Comparison of ENCODE assay signal across 18 cellular contexts in the genomic region with DNA sequence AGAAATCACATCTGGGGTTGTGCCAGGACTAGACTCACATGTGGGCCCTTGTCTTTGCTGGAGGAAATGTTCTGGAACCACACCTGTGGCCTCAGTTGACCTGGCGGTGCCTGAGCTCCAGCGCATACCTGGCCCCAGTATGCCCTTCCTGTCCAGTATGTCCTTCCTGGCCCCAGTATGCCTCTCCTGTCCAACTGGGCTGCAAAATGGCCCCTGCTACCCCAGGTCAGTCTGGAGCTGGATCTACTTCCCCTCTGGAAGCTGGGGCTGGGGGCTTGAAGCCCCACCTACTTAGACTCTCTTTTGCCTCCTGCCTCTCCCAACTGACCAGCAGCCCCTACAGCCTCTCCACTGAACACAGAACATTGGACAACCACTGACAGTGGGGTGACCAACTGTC. TPM values are rescaled to one million over a fixed set of nuclear protein-coding genes. Genes with fewer than 3 reads are reported as not detected.
"Had no signal": no experiment of that assay in that cellular context is flagged by ENCODE, and none has a peak within 500 bp of the region (broad histone marks: within the 10 kb centered on the region; RNA-seq: fewer than 3 reads in every experiment).

No MANE protein-coding gene starts in this region.

- ATAC-seq: HepG2 had no signal

- DNase-seq: IMR-90, Karpas-422, KG1, MM.1S, NCI-H1092 treated with DMSO at 0.1 percent for 48 hours, NCI-H1436, NCI-H187 treated with DMSO at 0.1 percent for 48 hours, NCI-H2029 treated with DMSO at 0.1 percent for 48 hours, NCI-H2171 treated with DMSO at 0.1 percent for 48 hours, NCI-H2227 treated with DMSO at 0.1 percent for 48 hours, NCI-H524 treated with DMSO at 0.1 percent for 48 hours, NCI-H69, NCI-H774, RPMI8226, SHP77, SK-N-SH had no signal

- H3K9me3 ChIP-seq: SK-N-SH had no signal

RNA-seq across cellular contexts. Expression of gene RASGRF1, which starts 15.3 kb away (rescaled TPM):
- total RNA-seq: NCI-H460 had no signal
